In genomic region chr14:104927901-104928300, GRCh38 we compare ENCODE assay signal across 30 cellular contexts. TPM values are rescaled to one million over a fixed set of nuclear protein-coding genes. Genes with fewer than 3 reads are reported as not detected.
DNase-seq lines count a peak whose midpoint lies in the region; ATAC-seq and TF ChIP-seq lines count a peak whose summit lies in the region.
"Had no signal": no experiment of that assay in that cellular context is flagged by ENCODE, and none has a peak within 500 bp of the region (broad histone marks: within the 10 kb centered on the region; RNA-seq: fewer than 3 reads in every experiment).

No MANE protein-coding gene starts in this region.

- intact Hi-C loops in CD14-positive monocyte (cut with micrococcal nuclease): no loop called here

- DNase-seq in CD14-positive monocyte (ENCODE audit: low spot score): peak; percentile 10
- DNase-seq in H7: peak; percentile 63
- DNase-seq in WERI-Rb-1: peak; percentile 49
- DNase-seq in naive B cell: no peak
- no peak for DNase-seq in mesenchymal stem cell
- DNase-seq in erythroblast (lab: John Stamatoyannopoulos, UW): no peak
- DNase-seq in DMS79 (lab: John Stamatoyannopoulos, UW): no peak
- DNase-seq: activated CD4-positive, alpha-beta memory T cell treated with anti-CD3 and anti-CD28 coated beads for 36 hours; activated CD4-positive, alpha-beta T cell treated with anti-CD3 and anti-CD28 coated beads for 1 hour; activated naive CD4-positive, alpha-beta T cell treated with anti-CD3 and anti-CD28 coated beads, Interleukin-2, amount 50 U/mL, for 16 hours; AML-193; gastrocnemius medialis; MV-4-11; NCI-H146; NCI-H2107; NCI-H345; NCI-H69; SIG-M5; stimulated activated CD4-positive, alpha-beta T cell treated with anti-CD3 and anti-CD28 coated beads, Interleukin-1b, Interleukin-23, amount 100 ng/mL, for 48 hours; stimulated activated CD8-positive, alpha-beta memory T cell treated with anti-CD3 and anti-CD28 coated beads, Interleukin-4, amount 100 ng/mL, for 48 hours; uterus had no signal

- no peaks in the 10 kb centered on the region for H3K79me1 ChIP-seq in mesenchymal stem cell (replicated peaks; ENCODE audit: low read length, poor library complexity, severe bottlenecking)

- peaks cover 1 to 4% of the 10 kb centered on the region in 2 donors for H3K36me3 Mint-ChIP-seq in CD14-positive monocyte
- no peaks in the 10 kb centered on the region for H3K36me3 Mint-ChIP-seq in naive B cell
- H3K36me3 Mint-ChIP-seq: activated CD4-positive, alpha-beta memory T cell treated with anti-CD3 and anti-CD28 coated beads for 36 hours; brain had no signal

- H3K9ac ChIP-seq in mesenchymal stem cell (ENCODE audit: low read length): no peak overlapping the region

- H3K9me3 Mint-ChIP-seq in CD14-positive monocyte: peaks cover 4 to 7% (median 6%) of the 10 kb centered on the region in 7 donors
- H3K9me3 Mint-ChIP-seq in naive B cell: peaks cover 0 to 2% (median 0%) of the 10 kb centered on the region in 7 donors
- H3K9me3 Mint-ChIP-seq: brain, neural crest cell had no signal

- H2AK5ac ChIP-seq in mesenchymal stem cell (ENCODE audit: low read length, severe bottlenecking): no peak overlapping the region

- H3K18ac ChIP-seq in mesenchymal stem cell (ENCODE audit: low read depth in 1 of 2, low read length in 2 of 2): no peak overlapping the region

- no peak for TF ChIP-seq POLR2A in erythroblast (IDR thresholded peaks at IDR 0.05; ENCODE audit: low read length)

- no peak overlapping the region for H4K8ac ChIP-seq in mesenchymal stem cell (ENCODE audit: low read length)

- H2BK120ac ChIP-seq in mesenchymal stem cell (ENCODE audit: low read depth, low read length): no peak overlapping the region

- no peak overlapping the region for H2BK15ac ChIP-seq in mesenchymal stem cell (ENCODE audit: low read depth, poor library complexity, severe bottlenecking)

- H3K4me2 ChIP-seq in mesenchymal stem cell (ENCODE audit: low read length, poor library complexity, severe bottlenecking): no peak overlapping the region

- no peak overlapping the region for H3K14ac ChIP-seq in mesenchymal stem cell (ENCODE audit: low read length in 2 of 2)

- no peak overlapping the region for H3K23ac ChIP-seq in mesenchymal stem cell (ENCODE audit: low read length in 2 of 2)

- H2BK12ac ChIP-seq in mesenchymal stem cell (ENCODE audit: low read length in 2 of 2): no peak overlapping the region

- peaks cover 39% of the 10 kb centered on the region for H3K4me1 Mint-ChIP-seq in CD14-positive monocyte
- H3K4me1 Mint-ChIP-seq in naive B cell: peaks cover 40 to 59% (median 42%) of the 10 kb centered on the region in 3 donors
- H3K4me1 Mint-ChIP-seq: brain, neural crest cell had no signal

- ATAC-seq in naive B cell (ENCODE audit: low read depth in 2 of 2): no peak
- no peak for ATAC-seq in GM18870 (IDR thresholded peaks at IDR 0.05; ENCODE audit: unreplicated experiment)
- ATAC-seq: gastrocnemius medialis, right cardiac atrium had no signal

- H3K4me3 Mint-ChIP-seq in CD14-positive monocyte: no peak overlapping the region
- peak overlapping the region in 7 of 8 donors; percentile 3 to 92 (median 81) for H3K4me3 Mint-ChIP-seq in naive B cell
- H3K4me3 Mint-ChIP-seq: activated CD4-positive, alpha-beta memory T cell treated with anti-CD3 and anti-CD28 coated beads for 36 hours; brain; neural crest cell had no signal

- H3K4me1 ChIP-seq in mesenchymal stem cell (ENCODE audit: control insufficient read depth, insufficient read depth, low read depth, low read length): peaks cover 37% of the 10 kb centered on the region
- H3K4me1 ChIP-seq: uterus had no signal

- no peak overlapping the region for H4K91ac ChIP-seq in mesenchymal stem cell (ENCODE audit: low read length)

- H3K36me3 ChIP-seq in H7 (replicated peaks; ENCODE audit: control insufficient read depth, insufficient read depth, low read length): no peaks in the 10 kb centered on the region
- no peaks in the 10 kb centered on the region for H3K36me3 ChIP-seq in WERI-Rb-1
- H3K36me3 ChIP-seq in mesenchymal stem cell (ENCODE audit: control insufficient read depth in 1 of 2, insufficient read depth in 2 of 2, low read depth in 1 of 2, low read length in 2 of 2): peaks cover 0 to 3% of the 10 kb centered on the region in 2 experiments
- H3K36me3 ChIP-seq: gastrocnemius medialis, thyroid gland, uterus had no signal

- no peak overlapping the region for H2BK5ac ChIP-seq in mesenchymal stem cell (ENCODE audit: low read depth, low read length, poor library complexity, severe bottlenecking)

- H3K9me3 ChIP-seq in WERI-Rb-1 (ENCODE audit: severe bottlenecking): peaks cover 7% of the 10 kb centered on the region
- peaks cover 6% of the 10 kb centered on the region for H3K9me3 ChIP-seq in mesenchymal stem cell (ENCODE audit: control insufficient read depth, low read length)
- H3K9me3 ChIP-seq: gastrocnemius medialis, thyroid gland, uterus had no signal

- H3K27me3 Mint-ChIP-seq in CD14-positive monocyte (ENCODE audit: low read depth in 3 of 3) (no peaks in the 10 kb centered on the region), naive B cell (no peaks in the 10 kb centered on the region)
- H3K27me3 Mint-ChIP-seq: brain had no signal

- H3K4ac ChIP-seq in mesenchymal stem cell (ENCODE audit: low read depth in 1 of 2, low read length in 2 of 2): no peak overlapping the region

- WGBS in mesenchymal stem cell: 62% methylated on average over 8 of the region's 8 CpGs

- no peak overlapping the region for H3K27ac Mint-ChIP-seq in CD14-positive monocyte
- H3K27ac Mint-ChIP-seq in naive B cell: no peak overlapping the region
- H3K27ac Mint-ChIP-seq: activated CD4-positive, alpha-beta memory T cell treated with anti-CD3 and anti-CD28 coated beads for 36 hours; brain had no signal

- no peak overlapping the region for H2AFZ ChIP-seq in mesenchymal stem cell (ENCODE audit: low read depth, low read length)

- H3K27ac ChIP-seq in WERI-Rb-1 (no peak overlapping the region), mesenchymal stem cell (ENCODE audit: low read length, poor library complexity, severe bottlenecking) (no peak overlapping the region)
- H3K27ac ChIP-seq: gastrocnemius medialis, thyroid gland, uterus had no signal

- H3K4me3 ChIP-seq in H7 (ENCODE audit: insufficient read depth, low read depth, low read length): no peak overlapping the region
- H3K4me3 ChIP-seq in WERI-Rb-1 (ENCODE audit: low read depth, low read length): no peak overlapping the region
- no peak overlapping the region for H3K4me3 ChIP-seq in mesenchymal stem cell (ENCODE audit: insufficient read depth in 1 of 2, low read depth in 1 of 2, low read length in 2 of 2)
- H3K4me3 ChIP-seq: gastrocnemius medialis, thyroid gland, uterus had no signal

- TF ChIP-seq CTCF in CD14-positive monocyte (IDR thresholded peaks at IDR 0.05): no peak
- peak; percentile 30; the same call in 1 of the 2 replicates for TF ChIP-seq CTCF in WERI-Rb-1 (IDR thresholded peaks at IDR 0.05; ENCODE audit: low read depth, low read length)

- H3K27me3 ChIP-seq in H7 (ENCODE audit: control insufficient read depth, insufficient read depth, low read length): peaks cover 26% of the 10 kb centered on the region
- H3K27me3 ChIP-seq in WERI-Rb-1 (ENCODE audit: insufficient read depth, low read depth, severe bottlenecking): no peaks in the 10 kb centered on the region
- H3K27me3 ChIP-seq in mesenchymal stem cell (ENCODE audit: control insufficient read depth in 1 of 2, insufficient read depth in 1 of 2, low read length in 2 of 2): peaks cover 13 to 34% of the 10 kb centered on the region in 2 experiments
- H3K27me3 ChIP-seq: thyroid gland, uterus had no signal

RNA-seq across cellular contexts. Expression of gene PLD4, which starts 3.2 kb away (rescaled TPM):
- polyA plus RNA-seq in CD14-positive monocyte (10 to 100 TPM; 15.1 to 15.5 TPM), naive B cell (ENCODE audit: low read depth in 6 of 6) (100 to 1,000 TPM in 5 of 6 donors, 10 to 100 TPM in 1; 77.4 to 264 (median 182) TPM)
- total RNA-seq in H7 (2014; rRNA removed; shearing (Covaris generic)): 0.11 TPM in 1 of 2 replicates, not detected in the other
- 0.01 TPM for polyA plus RNA-seq in mesenchymal stem cell (2013, experiment 1 of 2)
- polyA plus RNA-seq in mesenchymal stem cell (2013, experiment 2 of 2): not detected
- total RNA-seq: A673; activated CD4-positive, alpha-beta memory T cell treated with anti-CD3 and anti-CD28 coated beads for 36 hours; dermis microvascular lymphatic vessel endothelial cell; G401; gastrocnemius medialis; H1 had no signal

RNA-seq across cellular contexts. Expression of gene AHNAK2, which starts 50.3 kb away (rescaled TPM):
- polyA plus RNA-seq in CD14-positive monocyte (under 1 TPM in 1 of 2 donors, not detected in 1; 0.01 TPM), naive B cell (ENCODE audit: low read depth in 6 of 6) (under 1 TPM in 5 of 6 donors, not detected in 1; 0.63 to 0.92 (median 0.70) TPM)
- 2.0 and 2.3 TPM in 2 replicates for total RNA-seq in H7 (2014; rRNA removed; shearing (Covaris generic))
- 21.6 TPM for polyA plus RNA-seq in mesenchymal stem cell (2013, experiment 1 of 2)
- 19.4 TPM for polyA plus RNA-seq in mesenchymal stem cell (2013, experiment 2 of 2)

RNA-seq across cellular contexts. Expression of gene CLBA1, which starts 57.7 kb away (rescaled TPM):
- polyA plus RNA-seq in CD14-positive monocyte (under 1 TPM; 0.62 to 0.76 TPM), naive B cell (ENCODE audit: low read depth in 6 of 6) (1 to 10 TPM in 1 of 6 donors, under 1 TPM in 4, not detected in 1; 0.59 to 1.1 (median 0.85) TPM)
- total RNA-seq in H7 (2014; rRNA removed; shearing (Covaris generic)): 3.5 and 3.7 TPM in 2 replicates
- polyA plus RNA-seq in mesenchymal stem cell (2013, experiment 1 of 2): 5.1 TPM
- 5.4 TPM for polyA plus RNA-seq in mesenchymal stem cell (2013, experiment 2 of 2)

Comparison
In these comparisons a context has a peak if more than half of its experiments do, and no peak if none do; other contexts are left out.
1. DNase-seq: peak in CD14-positive monocyte (single experiment), H7 (single experiment) and WERI-Rb-1 (single experiment); none in naive B cell (single experiment), mesenchymal stem cell (single experiment), erythroblast (0 of 2) and DMS79 (single experiment).
2. H3K4me3 Mint-ChIP-seq: peak in naive B cell (7 of 8); none in CD14-positive monocyte (0 of 2).
3. RNA of gene PLD4, which starts 3.2 kb away (polyA plus RNA-seq): 77.4 to 264 TPM in naive B cell; 15.1 to 15.5 TPM in CD14-positive monocyte; every median in the first group is over 4 times any median in the second.